Comparison of ENCODE assay signal across 8 cellular contexts in the genomic region with DNA sequence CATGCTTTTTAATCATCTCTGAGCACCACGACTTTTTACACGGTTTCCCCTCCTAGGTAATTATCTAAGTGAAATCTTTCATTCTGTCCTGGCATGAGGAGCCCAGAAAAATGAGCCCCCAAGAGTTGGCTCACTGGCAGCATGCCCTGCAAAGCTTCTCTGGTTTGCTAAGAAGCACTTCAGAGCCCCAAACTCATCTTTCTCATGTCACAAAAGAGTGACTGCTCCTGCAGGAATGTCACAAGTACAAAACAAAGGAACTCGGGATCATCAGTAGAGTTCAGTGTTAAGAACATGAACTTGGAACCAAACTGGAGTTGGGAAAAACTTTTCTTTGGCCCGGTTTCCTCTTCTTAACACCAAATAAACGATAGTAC.
DNase-seq lines count a peak whose midpoint lies in the region; ATAC-seq and TF ChIP-seq lines count a peak whose summit lies in the region.

No MANE protein-coding gene starts in this region.

- TF ChIP-seq CTCF in foreskin keratinocyte (conservative IDR thresholded peaks at IDR 0.05) = no peak

- DNase-seq in GM03348 (ENCODE audit: low spot score) = peak; percentile 14
- peak in 1 of 2 donors; percentile 5 for DNase-seq in foreskin keratinocyte
- no peak for DNase-seq in sciatic nerve (ENCODE audit: low spot score)
- DNase-seq in putamen (ENCODE audit: low spot score) = no peak
- DNase-seq in T-helper 9 cell = no peak

- H3K4me1 ChIP-seq in foreskin keratinocyte = no peaks in the 10 kb centered on the region

- peak overlapping the region; percentile 36 for H3K27ac ChIP-seq in foreskin keratinocyte

- intact Hi-C loops in sciatic nerve (cut with DNase I) = no loop called here

- H3K27me3 ChIP-seq in foreskin keratinocyte = peaks cover 21% of the 10 kb centered on the region

- peak; percentile 52 for ATAC-seq in SK-N-SH treated with all-trans-retinoic acid at 6 μM for 48 hours
- ATAC-seq in foreskin keratinocyte = peak; percentile 12
- peak; percentile 33 for ATAC-seq in sciatic nerve
- no peak for ATAC-seq in HG03565 (IDR thresholded peaks at IDR 0.05; ENCODE audit: unreplicated experiment)
- no peak for ATAC-seq in HG02840 (IDR thresholded peaks at IDR 0.05; ENCODE audit: low FRiP score, unreplicated experiment)

TF ChIP-seq in SK-N-SH treated with all-trans-retinoic acid at 6 μM for 48 hours, 23 proteins besides CTCF, POLR2A, EP300 and RAD21:
- TF ChIP-seq PPARA (CRISPR knock-in tag; IDR thresholded peaks at IDR 0.05; ENCODE audit: borderline replicate concordance) = no peak
- no peak for TF ChIP-seq ISL1 (CRISPR knock-in tag; IDR thresholded peaks at IDR 0.05)
- no peak for TF ChIP-seq ZNF70 (CRISPR knock-in tag; IDR thresholded peaks at IDR 0.05)
- TF ChIP-seq ARNTL (CRISPR knock-in tag; IDR thresholded peaks at IDR 0.05; ENCODE audit: borderline replicate concordance, low read depth) = no peak
TF ChIP-seq in SK-N-SH treated with all-trans-retinoic acid at 6 μM for 48 hours: peak in this region for 0.

Comparison
In these comparisons a context has a peak if more than half of its experiments do, and no peak if none do; other contexts are left out.
1. ATAC-seq: peak in SK-N-SH treated with all-trans-retinoic acid at 6 μM for 48 hours (single experiment), foreskin keratinocyte (single experiment) and sciatic nerve (single experiment); none in HG03565 (single experiment) and HG02840 (single experiment).